ENCODE assay signal across 28 cellular contexts in the genomic region with DNA sequence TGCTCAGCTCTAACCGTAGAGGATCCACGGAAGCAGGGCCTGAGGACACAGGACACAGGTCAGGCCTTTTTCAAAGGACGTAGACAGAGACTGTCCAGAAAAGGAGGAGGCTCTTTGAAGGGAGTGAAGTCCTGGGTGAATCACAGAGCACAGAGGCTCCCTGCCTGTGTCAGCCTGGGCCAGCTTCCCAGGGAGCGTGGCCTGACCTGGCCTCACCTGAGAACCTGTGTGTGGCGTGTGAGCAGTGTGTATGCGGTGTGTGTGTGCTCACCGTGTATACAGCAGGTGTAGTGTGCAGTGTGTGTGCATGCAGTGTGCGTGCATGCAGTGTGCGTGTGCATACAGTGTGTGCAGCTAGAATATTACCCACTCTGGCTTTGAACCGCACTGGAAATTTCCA. TPM values are rescaled to one million over a fixed set of nuclear protein-coding genes. Genes with fewer than 3 reads are reported as not detected.
"Had no signal": no experiment of that assay in that cellular context is flagged by ENCODE, and none has a peak within 500 bp of the region (broad histone marks: within the 10 kb centered on the region; RNA-seq: fewer than 3 reads in every experiment).

No MANE protein-coding gene starts in this region.

- H3K4me3 ChIP-seq: coronary artery, esophagus squamous epithelium, gastrocnemius medialis, heart left ventricle, hepatocyte, pancreas, right lobe of liver, smooth muscle cell, stomach, tibial artery had no signal

- H3K36me3 ChIP-seq: esophagus squamous epithelium, gastrocnemius medialis, heart left ventricle, neutrophil, pancreas, right lobe of liver, stomach, tibial artery had no signal

- H3K9me3 Mint-ChIP-seq: effector memory CD8-positive, alpha-beta T cell; naive thymus-derived CD4-positive, alpha-beta T cell; type B pancreatic cell had no signal

- H3K27ac ChIP-seq: coronary artery, esophagus squamous epithelium, hepatocyte, neutrophil, right lobe of liver, stomach, tibial artery had no signal

- ATAC-seq: gastrocnemius medialis, heart left ventricle, left lobe of liver had no signal

- H3K27me3 ChIP-seq: esophagus squamous epithelium, gastrocnemius medialis, heart left ventricle, hepatocyte, neutrophil, pancreas, right lobe of liver, stomach had no signal

- H3K4me3 Mint-ChIP-seq: naive thymus-derived CD4-positive, alpha-beta T cell; type B pancreatic cell had no signal

- H2AFZ ChIP-seq: hepatocyte had no signal

- H3K79me2 ChIP-seq: hepatocyte had no signal

- H3K36me3 Mint-ChIP-seq: naive thymus-derived CD4-positive, alpha-beta T cell; type B pancreatic cell had no signal

- DNase-seq: effector memory CD8-positive, alpha-beta T cell; erythroblast; esophagus squamous epithelium; gastrocnemius medialis; heart left ventricle; kidney; mammary epithelial cell; mesendoderm; midbrain; naive thymus-derived CD4-positive, alpha-beta T cell; pancreas; retina; right lobe of liver; stimulated activated CD4-positive, alpha-beta T cell treated with anti-CD3 and anti-CD28 coated beads, Interleukin-12 subunit alpha, Interleukin-12 subunit beta, amount 100 ng/mL, for 4 hours; stimulated activated CD4-positive, alpha-beta T cell treated with anti-CD3 and anti-CD28 coated beads, Interleukin-1b, Interleukin-23, amount 100 ng/mL, for 48 hours; stimulated activated CD4-positive, alpha-beta T cell treated with anti-CD3 and anti-CD28 coated beads, Interleukin-4, amount 100 ng/mL, for 1 hour; stimulated activated naive CD4-positive, alpha-beta T cell treated with Interleukin-2 at 50 U/mL for 16 hours; stomach had no signal

- H3K4me1 ChIP-seq: pancreas, right lobe of liver had no signal

- H3K9me3 ChIP-seq: esophagus squamous epithelium, gastrocnemius medialis, heart left ventricle, neutrophil, pancreas, right lobe of liver, stomach, tibial artery had no signal

- H3K4me2 ChIP-seq: hepatocyte, smooth muscle cell had no signal

- H3K27ac Mint-ChIP-seq: naive thymus-derived CD4-positive, alpha-beta T cell; type B pancreatic cell had no signal

- H3K27me3 Mint-ChIP-seq: effector memory CD8-positive, alpha-beta T cell had no signal

RNA-seq across cellular contexts. Expression of a gene that starts 56.0 kb away (rescaled TPM):
- total RNA-seq: dermis microvascular lymphatic vessel endothelial cell; naive thymus-derived CD4-positive, alpha-beta T cell; pulmonary artery endothelial cell; smooth muscle cell had no signal
- polyA plus RNA-seq: mammary epithelial cell; naive thymus-derived CD4-positive, alpha-beta T cell; neural cell had no signal
